ENCODE assay signal across 25 cellular contexts in the genomic region with DNA sequence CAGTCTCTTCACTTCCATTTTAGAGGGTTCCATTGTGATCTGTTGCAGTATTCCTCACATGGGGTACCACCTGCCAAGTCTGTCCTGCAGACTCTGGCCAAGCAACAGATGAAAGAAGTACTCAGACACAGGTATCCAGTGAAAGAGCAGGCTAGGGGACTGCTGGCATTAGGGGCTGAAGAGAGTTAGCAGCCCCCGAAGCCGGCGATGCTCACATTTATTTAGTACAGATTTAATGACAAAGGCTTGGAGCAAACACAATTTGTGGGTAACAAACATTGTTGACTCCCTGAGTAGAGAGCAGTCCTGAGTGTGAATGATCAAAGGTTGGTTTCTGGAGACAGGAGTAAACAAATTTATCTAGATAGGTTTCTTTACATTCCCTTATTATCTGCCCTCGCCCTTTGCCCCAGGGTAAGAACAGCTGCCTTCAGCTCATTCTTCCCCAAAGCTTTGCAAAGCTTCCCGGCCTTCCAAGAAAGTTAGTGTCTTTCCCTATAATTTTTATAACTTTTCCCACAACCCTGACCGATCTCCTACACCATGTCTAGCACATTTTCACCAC.
DNase-seq lines count a peak whose midpoint lies in the region; ATAC-seq, FAIRE-seq and TF ChIP-seq lines count a peak whose summit lies in the region.
"Had no signal": no experiment of that assay in that cellular context is flagged by ENCODE, and none has a peak within 500 bp of the region (broad histone marks: within the 10 kb centered on the region; RNA-seq: fewer than 3 reads in every experiment).

No MANE protein-coding gene starts in this region.

- CTCF ChIA-PET in Caco-2 (lab: Charles Lee), result interaction anchor here (1.0 kb wide), 1 partner anchor 98 kb away, joined by 3 read pairs; no protein-coding TSS in a partner anchor
- CTCF ChIA-PET in naive thymus-derived CD4-positive, alpha-beta T cell (lab: Charles Lee), result no interaction called here

- no peak overlapping the region for H3K4me3 ChIP-seq in Caco-2 (ENCODE audit: low read depth, low read length)
- no peak overlapping the region for H3K4me3 ChIP-seq in small intestine (ENCODE audit: low read depth in 1 of 2, low read length in 2 of 2)
- H3K4me3 ChIP-seq in naive thymus-derived CD4-positive, alpha-beta T cell (ENCODE audit: low read length), result no peak overlapping the region
- H3K4me3 ChIP-seq: BLaER1 had no signal

- peaks cover 68% of the 10 kb centered on the region for H3K9me3 Mint-ChIP-seq in Caco-2 (ENCODE audit: unreplicated experiment)
- peaks cover 14% of the 10 kb centered on the region for H3K9me3 Mint-ChIP-seq in natural killer cell treated with Interleukin-12 subunit alpha and Interleukin-12 subunit beta and Interleukin-15 and Interleukin-18, amount 100 ng/mL, for 72 hours
- peaks cover 0 to 37% (median 15%) of the 10 kb centered on the region in 11 donors for H3K9me3 Mint-ChIP-seq in naive thymus-derived CD4-positive, alpha-beta T cell

- H3K4me1 Mint-ChIP-seq in Caco-2 (ENCODE audit: low read depth, unreplicated experiment), result peaks cover 42% of the 10 kb centered on the region
- no peaks in the 10 kb centered on the region for H3K4me1 Mint-ChIP-seq in natural killer cell treated with Interleukin-12 subunit alpha and Interleukin-12 subunit beta and Interleukin-15 and Interleukin-18, amount 100 ng/mL, for 72 hours (ENCODE audit: low read depth in 2 of 2)
- H3K4me1 Mint-ChIP-seq in naive thymus-derived CD4-positive, alpha-beta T cell, result peaks cover 0 to 2% (median 0%) of the 10 kb centered on the region in 7 donors
- H3K4me1 Mint-ChIP-seq: CD14-positive monocyte; CD4-positive, CD25-positive, alpha-beta regulatory T cell; CD8-positive, alpha-beta memory T cell had no signal

- H3K9me3 ChIP-seq in Caco-2 (peaks cover 38% of the 10 kb centered on the region), small intestine (ENCODE audit: control insufficient read depth, low read depth) (no peaks in the 10 kb centered on the region)
- no peaks in the 10 kb centered on the region for H3K9me3 ChIP-seq in naive thymus-derived CD4-positive, alpha-beta T cell (ENCODE audit: control insufficient read depth in 2 of 3, low read length in 3 of 3)
- H3K9me3 ChIP-seq: BE2C had no signal

- intact Hi-C loops in Caco-2 (cut with micrococcal nuclease; ENCODE audit: unreplicated experiment), result no loop called here
- intact Hi-C loops in left colon (cut with DNase I, micrococcal nuclease), result no loop called here
- intact Hi-C loops in naive thymus-derived CD4-positive, alpha-beta T cell (cut with micrococcal nuclease), result no loop called here

- H3K27ac ChIP-seq in small intestine (ENCODE audit: low read depth in 1 of 2, low read length in 1 of 2), result peak overlapping the region in 1 of 2 donors; percentile 62
- H3K27ac ChIP-seq in naive thymus-derived CD4-positive, alpha-beta T cell (ENCODE audit: low read depth, low read length), result no peak overlapping the region
- H3K27ac ChIP-seq: BLaER1 had no signal

- FAIRE-seq in small intestine (lab: Jason Lieb, UNC), result no peak
- FAIRE-seq: A204.1, D721Med, G401.6, GM12891, GM19239 had no signal

- BruUV-seq in Caco-2 (replicated peaks; lab: Mats Ljungman, UMichigan), result no TSS peak

- H3K4me1 ChIP-seq in Caco-2 (peaks cover 39% of the 10 kb centered on the region), small intestine (ENCODE audit: control insufficient read depth in 2 of 2, insufficient read depth in 1 of 2, low read depth in 1 of 2, low read length in 1 of 2) (peaks cover 0 to 2% of the 10 kb centered on the region in 2 donors)
- H3K4me1 ChIP-seq in naive thymus-derived CD4-positive, alpha-beta T cell (ENCODE audit: control insufficient read depth in 2 of 2, insufficient read depth in 2 of 2, low read length in 2 of 2), result no peaks in the 10 kb centered on the region
- H3K4me1 ChIP-seq: BE2C, BLaER1 had no signal

- WGBS in small intestine, 3 donors, result 66 to 88% (median 70%) methylated on average over 6 of the region's 6 CpGs

- DNase-seq in Caco-2, result peak; percentile 69 to 75
- DNase-seq in HT-29 (ENCODE audit: low spot score), result peak; percentile 14
- no peak for DNase-seq in left colon
- peak; percentile 80 for DNase-seq in small intestine
- DNase-seq in natural killer cell treated with Interleukin-12 subunit alpha and Interleukin-12 subunit beta and Interleukin-15 and Interleukin-18, amount 100 ng/mL, for 72 hours (ENCODE audit: low spot score), result no peak
- no peak for DNase-seq in NCI-H446 (lab: John Stamatoyannopoulos, UW)
- DNase-seq in naive thymus-derived CD4-positive, alpha-beta T cell, result no peak
- DNase-seq: 8988T; ACHN; BE2C; C1 segment of cervical spinal cord; Calu3; CD4-positive, alpha-beta memory T cell; CD4-positive, CD25-positive, alpha-beta regulatory T cell; CD8-positive, alpha-beta memory T cell; COR-L47; DMS79 treated with DMSO at 0.1 percent for 48 hours; GF-D8 had no signal

- H3K36me3 ChIP-seq in Caco-2 (ENCODE audit: control insufficient read depth, insufficient read depth, low read length) (no peaks in the 10 kb centered on the region; the same call in 1 of the 2 replicates), small intestine (ENCODE audit: control insufficient read depth in 2 of 2, insufficient read depth in 2 of 2, low read length in 2 of 2) (no peaks in the 10 kb centered on the region)
- no peaks in the 10 kb centered on the region for H3K36me3 ChIP-seq in naive thymus-derived CD4-positive, alpha-beta T cell (ENCODE audit: control insufficient read depth in 2 of 3, insufficient read depth in 3 of 3, low read length in 3 of 3)
- H3K36me3 ChIP-seq: BE2C had no signal

- H3K4me3 Mint-ChIP-seq in Caco-2 (ENCODE audit: unreplicated experiment), result peak overlapping the region; percentile 63
- no peak overlapping the region for H3K4me3 Mint-ChIP-seq in natural killer cell treated with Interleukin-12 subunit alpha and Interleukin-12 subunit beta and Interleukin-15 and Interleukin-18, amount 100 ng/mL, for 72 hours
- H3K4me3 Mint-ChIP-seq in naive thymus-derived CD4-positive, alpha-beta T cell, result no peak overlapping the region
- H3K4me3 Mint-ChIP-seq: CD14-positive monocyte; CD4-positive, alpha-beta memory T cell; CD4-positive, CD25-positive, alpha-beta regulatory T cell; CD8-positive, alpha-beta memory T cell had no signal

- H3K27me3 ChIP-seq in Caco-2 (replicated peaks; ENCODE audit: control insufficient read depth, insufficient read depth, low read length), result no peaks in the 10 kb centered on the region
- H3K27me3 ChIP-seq in small intestine (ENCODE audit: control insufficient read depth in 2 of 2, insufficient read depth in 2 of 2, low read length in 2 of 2), result no peaks in the 10 kb centered on the region
- no peaks in the 10 kb centered on the region for H3K27me3 ChIP-seq in naive thymus-derived CD4-positive, alpha-beta T cell (ENCODE audit: control insufficient read depth in 2 of 2, insufficient read depth in 2 of 2, low read length in 2 of 2)
- H3K27me3 ChIP-seq: BE2C, BLaER1 had no signal

- POLR2A ChIA-PET in Caco-2 (lab: Charles Lee), result interaction anchor here (0.6 kb wide), 1 partner anchor 14 kb away, joined by 3 read pairs; no protein-coding TSS in a partner anchor
- POLR2A ChIA-PET in naive thymus-derived CD4-positive, alpha-beta T cell (lab: Charles Lee), result no interaction called here

- H3K36me3 Mint-ChIP-seq in Caco-2 (ENCODE audit: insufficient read depth, unreplicated experiment), result peaks cover 47% of the 10 kb centered on the region
- H3K36me3 Mint-ChIP-seq in natural killer cell treated with Interleukin-12 subunit alpha and Interleukin-12 subunit beta and Interleukin-15 and Interleukin-18, amount 100 ng/mL, for 72 hours, result peaks cover 8% of the 10 kb centered on the region
- peaks cover 0 to 41% (median 34%) of the 10 kb centered on the region in 5 donors for H3K36me3 Mint-ChIP-seq in naive thymus-derived CD4-positive, alpha-beta T cell
- H3K36me3 Mint-ChIP-seq: CD14-positive monocyte had no signal

- no peaks in the 10 kb centered on the region for H3K27me3 Mint-ChIP-seq in Caco-2 (ENCODE audit: insufficient read depth, unreplicated experiment)
- no peaks in the 10 kb centered on the region for H3K27me3 Mint-ChIP-seq in natural killer cell treated with Interleukin-12 subunit alpha and Interleukin-12 subunit beta and Interleukin-15 and Interleukin-18, amount 100 ng/mL, for 72 hours
- no peaks in the 10 kb centered on the region for H3K27me3 Mint-ChIP-seq in naive thymus-derived CD4-positive, alpha-beta T cell
- H3K27me3 Mint-ChIP-seq: CD4-positive, alpha-beta memory T cell; CD4-positive, CD25-positive, alpha-beta regulatory T cell; CD8-positive, alpha-beta memory T cell had no signal

- TF ChIP-seq CTCF in Caco-2 (IDR thresholded peaks at IDR 0.05; ENCODE audit: insufficient read depth in 1 of 2, low read depth in 1 of 2, low read length in 1 of 2, severe bottlenecking in 1 of 2, unreplicated experiment in 1 of 2), result no peak

- H3K27ac Mint-ChIP-seq in Caco-2 (ENCODE audit: unreplicated experiment), result peak overlapping the region; percentile 91
- H3K27ac Mint-ChIP-seq in natural killer cell treated with Interleukin-12 subunit alpha and Interleukin-12 subunit beta and Interleukin-15 and Interleukin-18, amount 100 ng/mL, for 72 hours, result no peak overlapping the region
- no peak overlapping the region for H3K27ac Mint-ChIP-seq in naive thymus-derived CD4-positive, alpha-beta T cell
- H3K27ac Mint-ChIP-seq: CD14-positive monocyte; CD4-positive, alpha-beta memory T cell; CD4-positive, CD25-positive, alpha-beta regulatory T cell had no signal

- ATAC-seq in left colon, result peak; percentile 50
- no peak for ATAC-seq in natural killer cell treated with Interleukin-12 subunit alpha and Interleukin-12 subunit beta and Interleukin-15 and Interleukin-18, amount 100 ng/mL, for 72 hours
- ATAC-seq in naive thymus-derived CD4-positive, alpha-beta T cell, result no peak

Comparison
In these comparisons a context has a peak if more than half of its experiments do, and no peak if none do; other contexts are left out.
1. DNase-seq: peak in Caco-2 (2 of 2), HT-29 (single experiment) and small intestine (single experiment); none in left colon (0 of 2), natural killer cell treated with Interleukin-12 subunit alpha and Interleukin-12 subunit beta and Interleukin-15 and Interleukin-18, amount 100 ng/mL, for 72 hours (single experiment), NCI-H446 (0 of 2) and naive thymus-derived CD4-positive, alpha-beta T cell (0 of 9).